Comparison of ENCODE assay signal across 39 cellular contexts in genomic region chr10:107542607-107543006, GRCh38.
"Had no signal": no experiment of that assay in that cellular context is flagged by ENCODE, and none has a peak within 500 bp of the region (broad histone marks: within the 10 kb centered on the region; RNA-seq: fewer than 3 reads in every experiment).

No MANE protein-coding gene starts in this region.

- H3K27ac Mint-ChIP-seq: activated CD4-positive, alpha-beta memory T cell treated with anti-CD3 and anti-CD28 coated beads, Interleukin-2, amount 10 ng/mL, durations not matched to agents 7 days and 5 days; activated CD4-positive, alpha-beta T cell treated with anti-CD3 and anti-CD28 coated beads for 36 hours; activated CD4-positive, alpha-beta T cell treated with anti-CD3 and anti-CD28 coated beads, Interleukin-2, amount 10 ng/mL, durations not matched to agents 7 days and 5 days; activated CD8-positive, alpha-beta memory T cell treated with anti-CD3 and anti-CD28 coated beads, Interleukin-2, amount 10 ng/mL, durations not matched to agents 7 days and 5 days; activated CD8-positive, alpha-beta T cell treated with anti-CD3 and anti-CD28 coated beads, Interleukin-2, amount 10 ng/mL, durations not matched to agents 7 days and 5 days; activated naive CD4-positive, alpha-beta T cell treated with anti-CD3 and anti-CD28 coated beads, Interleukin-2, amount 10 ng/mL, durations not matched to agents 7 days and 5 days; activated naive CD4-positive, alpha-beta T cell treated with anti-CD3 and anti-CD28 coated beads, Interleukin-2, amount 50 U/mL, for 24 hours; activated naive CD8-positive, alpha-beta T cell; activated naive CD8-positive, alpha-beta T cell treated with anti-CD3 and anti-CD28 coated beads, Interleukin-2, amount 10 ng/mL, durations not matched to agents 7 days and 5 days; activated naive CD8-positive, alpha-beta T cell treated with anti-CD3 and anti-CD28 coated beads, Interleukin-2, amount 50 U/mL, for 24 hours; activated T-cell treated with anti-CD3 and anti-CD28 coated beads, Interleukin-2, amount 50 U/mL, for 24 hours; activated T-helper 2 cell treated with anti-CD3 and anti-CD28 coated beads, Interferon-gamma antibody, Interleukin-2, Interleukin-4, amounts not matched to agents 10 μg/mL and 5 μg/mL and 100 μg/mL, durations not matched to agents 14 hours and 24 hours and 36 hours; T-helper 1 cell treated with Interleukin-12 subunit alpha and Interleukin-12 subunit beta and Interleukin-4 antibody, amounts not matched to agents 30 μg/mL and 1 μg/mL, for 36 hours; T-helper 2 cell treated with Interferon-gamma antibody and Interleukin-4, amounts not matched to agents 5 μg/mL and 100 μg/mL, for 36 hours had no signal

- H3K27me3 ChIP-seq: body of pancreas, brain microvascular endothelial cell, breast epithelium, colonic mucosa had no signal

- H3K4me3 Mint-ChIP-seq: activated CD4-positive, alpha-beta memory T cell treated with anti-CD3 and anti-CD28 coated beads, Interleukin-2, amount 10 ng/mL, durations not matched to agents 7 days and 5 days; activated CD4-positive, alpha-beta T cell treated with anti-CD3 and anti-CD28 coated beads for 36 hours; activated CD4-positive, alpha-beta T cell treated with anti-CD3 and anti-CD28 coated beads, Interleukin-2, amount 10 ng/mL, durations not matched to agents 7 days and 5 days; activated CD8-positive, alpha-beta memory T cell treated with anti-CD3 and anti-CD28 coated beads, Interleukin-2, amount 10 ng/mL, durations not matched to agents 7 days and 5 days; activated CD8-positive, alpha-beta T cell treated with anti-CD3 and anti-CD28 coated beads, Interleukin-2, amount 10 ng/mL, durations not matched to agents 7 days and 5 days; activated naive CD4-positive, alpha-beta T cell treated with anti-CD3 and anti-CD28 coated beads, Interleukin-2, amount 10 ng/mL, durations not matched to agents 7 days and 5 days; activated naive CD4-positive, alpha-beta T cell treated with anti-CD3 and anti-CD28 coated beads, Interleukin-2, amount 50 U/mL, for 24 hours; activated naive CD8-positive, alpha-beta T cell; activated naive CD8-positive, alpha-beta T cell treated with anti-CD3 and anti-CD28 coated beads, Interleukin-2, amount 10 ng/mL, durations not matched to agents 7 days and 5 days; activated naive CD8-positive, alpha-beta T cell treated with anti-CD3 and anti-CD28 coated beads, Interleukin-2, amount 50 U/mL, for 24 hours; activated T-cell treated with anti-CD3 and anti-CD28 coated beads, Interleukin-2, amount 50 U/mL, for 24 hours; central memory CD8-positive, alpha-beta T cell; T-helper 1 cell treated with Interleukin-12 subunit alpha and Interleukin-12 subunit beta and Interleukin-4 antibody, amounts not matched to agents 30 μg/mL and 1 μg/mL, for 36 hours; T-helper 2 cell treated with Interferon-gamma antibody and Interleukin-4, amounts not matched to agents 5 μg/mL and 100 μg/mL, for 36 hours had no signal

- H3K27me3 Mint-ChIP-seq: activated CD4-positive, alpha-beta memory T cell treated with anti-CD3 and anti-CD28 coated beads, Interleukin-2, amount 10 ng/mL, durations not matched to agents 7 days and 5 days; activated CD4-positive, alpha-beta T cell treated with anti-CD3 and anti-CD28 coated beads for 36 hours; activated CD4-positive, alpha-beta T cell treated with anti-CD3 and anti-CD28 coated beads, Interleukin-2, amount 10 ng/mL, durations not matched to agents 7 days and 5 days; activated CD8-positive, alpha-beta memory T cell treated with anti-CD3 and anti-CD28 coated beads, Interleukin-2, amount 10 ng/mL, durations not matched to agents 7 days and 5 days; activated naive CD4-positive, alpha-beta T cell treated with anti-CD3 and anti-CD28 coated beads, Interleukin-2, amount 10 ng/mL, durations not matched to agents 7 days and 5 days; activated naive CD4-positive, alpha-beta T cell treated with anti-CD3 and anti-CD28 coated beads, Interleukin-2, amount 50 U/mL, for 24 hours; activated naive CD8-positive, alpha-beta T cell; activated naive CD8-positive, alpha-beta T cell treated with anti-CD3 and anti-CD28 coated beads, Interleukin-2, amount 10 ng/mL, durations not matched to agents 7 days and 5 days; activated naive CD8-positive, alpha-beta T cell treated with anti-CD3 and anti-CD28 coated beads, Interleukin-2, amount 50 U/mL, for 24 hours; activated T-cell treated with anti-CD3 and anti-CD28 coated beads, Interleukin-2, amount 50 U/mL, for 24 hours; central memory CD8-positive, alpha-beta T cell had no signal

- H3K4me1 ChIP-seq: body of pancreas, breast epithelium, colonic mucosa had no signal

- H3K36me3 Mint-ChIP-seq: activated CD8-positive, alpha-beta memory T cell treated with anti-CD3 and anti-CD28 coated beads, Interleukin-2, amount 10 ng/mL, durations not matched to agents 7 days and 5 days; activated naive CD4-positive, alpha-beta T cell treated with anti-CD3 and anti-CD28 coated beads, Interleukin-2, amount 10 ng/mL, durations not matched to agents 7 days and 5 days; activated naive CD4-positive, alpha-beta T cell treated with anti-CD3 and anti-CD28 coated beads, Interleukin-2, amount 50 U/mL, for 24 hours; activated naive CD8-positive, alpha-beta T cell; activated naive CD8-positive, alpha-beta T cell treated with anti-CD3 and anti-CD28 coated beads, Interleukin-2, amount 10 ng/mL, durations not matched to agents 7 days and 5 days had no signal

- H3K36me3 ChIP-seq: brain microvascular endothelial cell, breast epithelium, colonic mucosa had no signal

- DNase-seq: activated CD4-positive, alpha-beta memory T cell treated with anti-CD3 and anti-CD28 coated beads, Interleukin-2, amount 10 ng/mL, durations not matched to agents 7 days and 5 days; activated CD4-positive, alpha-beta T cell treated with anti-CD3 and anti-CD28 coated beads for 1 hour; activated CD4-positive, alpha-beta T cell treated with anti-CD3 and anti-CD28 coated beads for 36 hours; activated CD4-positive, alpha-beta T cell treated with anti-CD3 and anti-CD28 coated beads for 48 hours; activated CD4-positive, alpha-beta T cell treated with anti-CD3 and anti-CD28 coated beads, Interleukin-2, amount 10 ng/mL, durations not matched to agents 7 days and 5 days; activated CD4-positive, alpha-beta T cell treated with anti-CD3 and anti-CD28 coated beads, Interleukin-2, amount 50 U/mL, for 48 hours; activated CD4-positive, CD25-positive, alpha-beta regulatory T cell; activated CD8-positive, alpha-beta memory T cell treated with anti-CD3 and anti-CD28 coated beads for 24 hours; activated CD8-positive, alpha-beta memory T cell treated with anti-CD3 and anti-CD28 coated beads, Interleukin-2, amount 10 ng/mL, durations not matched to agents 7 days and 5 days; activated CD8-positive, alpha-beta memory T cell treated with anti-CD3 and anti-CD28 coated beads, Interleukin-2, amount 50 U/mL, for 48 hours; activated CD8-positive, alpha-beta T cell treated with anti-CD3 and anti-CD28 coated beads, Interleukin-2, amount 10 ng/mL, durations not matched to agents 7 days and 5 days; activated effector memory CD4-positive, alpha-beta T cell treated with Interleukin-2 at 50 U/mL for 16 hours; activated gamma-delta T cell; activated naive CD4-positive, alpha-beta T cell treated with anti-CD3 and anti-CD28 coated beads, Interleukin-2, amount 10 ng/mL, durations not matched to agents 7 days and 5 days; activated naive CD4-positive, alpha-beta T cell treated with Interleukin-2 at 50 U/mL for 16 hours; activated naive CD8-positive, alpha-beta T cell treated with anti-CD3 and anti-CD28 coated beads, Interleukin-2, amount 10 ng/mL, durations not matched to agents 7 days and 5 days; activated naive CD8-positive, alpha-beta T cell treated with anti-CD3 and anti-CD28 coated beads, Interleukin-2, amount 50 U/mL, for 24 hours; activated T-cell treated with anti-CD3 and anti-CD28 coated beads, Interleukin-2, amount 50 U/mL, for 24 hours; activated T-cell treated with anti-CD3 and anti-CD28 coated beads, Interleukin-2, amount 50 U/mL, for 48 hours; amygdala; anterior cingulate cortex; body of pancreas; brain microvascular endothelial cell; caudate nucleus; cerebellar nuclear complex; colonic mucosa; T-helper 2 cell; T-helper 9 cell had no signal

- FAIRE-seq: astrocyte, TTC549 had no signal

- H3K9me3 ChIP-seq: body of pancreas, breast epithelium, colonic mucosa had no signal

- H3K4me1 Mint-ChIP-seq: activated CD4-positive, alpha-beta memory T cell treated with anti-CD3 and anti-CD28 coated beads, Interleukin-2, amount 10 ng/mL, durations not matched to agents 7 days and 5 days; activated CD4-positive, alpha-beta T cell treated with anti-CD3 and anti-CD28 coated beads for 36 hours; activated CD4-positive, alpha-beta T cell treated with anti-CD3 and anti-CD28 coated beads, Interleukin-2, amount 10 ng/mL, durations not matched to agents 7 days and 5 days; activated CD8-positive, alpha-beta memory T cell treated with anti-CD3 and anti-CD28 coated beads, Interleukin-2, amount 10 ng/mL, durations not matched to agents 7 days and 5 days; activated naive CD4-positive, alpha-beta T cell treated with anti-CD3 and anti-CD28 coated beads, Interleukin-2, amount 10 ng/mL, durations not matched to agents 7 days and 5 days; activated naive CD4-positive, alpha-beta T cell treated with anti-CD3 and anti-CD28 coated beads, Interleukin-2, amount 50 U/mL, for 24 hours; activated naive CD8-positive, alpha-beta T cell treated with anti-CD3 and anti-CD28 coated beads, Interleukin-2, amount 10 ng/mL, durations not matched to agents 7 days and 5 days; activated naive CD8-positive, alpha-beta T cell treated with anti-CD3 and anti-CD28 coated beads, Interleukin-2, amount 50 U/mL, for 24 hours; central memory CD8-positive, alpha-beta T cell had no signal

- H3K27ac ChIP-seq: body of pancreas, brain microvascular endothelial cell, breast epithelium, colonic mucosa, VCaP had no signal

- ATAC-seq: activated CD4-positive, alpha-beta T cell treated with anti-CD3 and anti-CD28 coated beads for 36 hours; activated CD4-positive, CD25-positive, alpha-beta regulatory T cell treated with anti-CD3 and anti-CD28 coated beads, Interleukin-2, amount 50 U/mL, for 24 hours; activated CD8-positive, alpha-beta memory T cell treated with anti-CD3 and anti-CD28 coated beads, Interleukin-2, amount 10 ng/mL, durations not matched to agents 7 days and 5 days; activated CD8-positive, alpha-beta T cell treated with anti-CD3 and anti-CD28 coated beads, Interleukin-2, amount 10 ng/mL, durations not matched to agents 7 days and 5 days; activated naive CD8-positive, alpha-beta T cell treated with anti-CD3 and anti-CD28 coated beads, Interleukin-2, amount 50 U/mL, for 24 hours; body of pancreas had no signal

- H3K4me3 ChIP-seq: body of pancreas, breast epithelium, colonic mucosa had no signal
